8 cellular contexts compared by ENCODE assay signal in genomic region chr16:70523621-70524405, GRCh38. TPM values are rescaled to one million over a fixed set of nuclear protein-coding genes. Genes with fewer than 3 reads are reported as not detected.
A peak's percentile ranks its signal among the peaks of the same experiment; 100 is the strongest.
DNase-seq lines count a peak whose midpoint lies in the region; ATAC-seq lines count a peak whose summit lies in the region.

Gene SF3B3, plus strand, starts transcription at chr16:70523816. Its CDS starts 2,841 bp downstream, at chr16:70526657.

- ATAC-seq in GM19397 (IDR thresholded peaks at IDR 0.05; ENCODE audit: unreplicated experiment) (peak; percentile 58), naive B cell (ENCODE audit: low read depth in 2 of 2) (peak; percentile 67 to 75)
- ATAC-seq in activated T-cell treated with anti-CD3 and anti-CD28 coated beads, Interleukin-2, amount 50 U/mL, for 72 hours (replicated peaks in 1 of 2), result peak; percentile 66 to 71

- H3K27me3 ChIP-seq in HUES6 (ENCODE audit: control insufficient read depth, insufficient read depth, low read length), result no peaks in the 10 kb centered on the region

- peak; percentile 14 to 90 (median 78) for DNase-seq in C1 segment of cervical spinal cord (lab: John Stamatoyannopoulos, UW)
- DNase-seq in OCI-M2 (lab: John Stamatoyannopoulos, UW; ENCODE audit: unreplicated experiment), result peak; percentile 38
- peak in 1 of 2 donors; percentile 74 for DNase-seq in activated T-cell treated with anti-CD3 and anti-CD28 coated beads, Interleukin-2, amount 50 U/mL, for 72 hours
- DNase-seq in fibroblast of gingiva (ENCODE audit: low read depth), result peak; percentile 64
- DNase-seq in naive B cell, result peak; percentile 81
- peak; percentile 78 for DNase-seq in stimulated activated naive CD4-positive, alpha-beta T cell treated with Interleukin-2 at 50 U/mL for 16 hours (lab: John Stamatoyannopoulos, UW)

- H3K36me3 Mint-ChIP-seq in activated T-cell treated with anti-CD3 and anti-CD28 coated beads, Interleukin-2, amount 50 U/mL, for 72 hours (ENCODE audit: insufficient read depth in 2 of 2), result peaks cover 21 to 37% of the 10 kb centered on the region in 2 donors
- H3K36me3 Mint-ChIP-seq in naive B cell, result peaks cover 15% of the 10 kb centered on the region in 2 donors

- peak within 1 kb of the TSS; percentile 97 for H3K9ac ChIP-seq in HUES6 (ENCODE audit: low read length)

- H3K4me3 ChIP-seq in HUES6 (ENCODE audit: low read depth, low read length), result peak within 1 kb of the TSS; percentile 87

- H3K36me3 ChIP-seq in HUES6 (ENCODE audit: control insufficient read depth, insufficient read depth, low read length), result peaks cover 37% of the 10 kb centered on the region

- peak within 1 kb of the TSS; percentile 100 for H3K27ac Mint-ChIP-seq in activated T-cell treated with anti-CD3 and anti-CD28 coated beads, Interleukin-2, amount 50 U/mL, for 72 hours
- H3K27ac Mint-ChIP-seq in naive B cell, result peak within 1 kb of the TSS; percentile 99 to 100 (median 99)

- no peaks in the 10 kb centered on the region for H3K27me3 Mint-ChIP-seq in activated T-cell treated with anti-CD3 and anti-CD28 coated beads, Interleukin-2, amount 50 U/mL, for 72 hours (ENCODE audit: low read depth)
- H3K27me3 Mint-ChIP-seq in naive B cell, result no peaks in the 10 kb centered on the region

- no peaks in the 10 kb centered on the region for H3K9me3 ChIP-seq in HUES6 (ENCODE audit: control insufficient read depth, insufficient read depth, low read depth, low read length)

- peak within 1 kb of the TSS; percentile 97 for H3K27ac ChIP-seq in HUES6 (ENCODE audit: low read depth, low read length)

- peak within 1 kb of the TSS; percentile 95 to 98 for H3K4me3 Mint-ChIP-seq in activated T-cell treated with anti-CD3 and anti-CD28 coated beads, Interleukin-2, amount 50 U/mL, for 72 hours
- peak within 1 kb of the TSS; percentile 97 to 100 (median 99) for H3K4me3 Mint-ChIP-seq in naive B cell

- peaks cover 12% of the 10 kb centered on the region for H3K4me1 ChIP-seq in HUES6 (ENCODE audit: control insufficient read depth, insufficient read depth, low read length)

- no peaks in the 10 kb centered on the region for H3K9me3 Mint-ChIP-seq in activated T-cell treated with anti-CD3 and anti-CD28 coated beads, Interleukin-2, amount 50 U/mL, for 72 hours
- H3K9me3 Mint-ChIP-seq in naive B cell, result no peaks in the 10 kb centered on the region

- peaks cover 67% of the 10 kb centered on the region for H3K4me1 Mint-ChIP-seq in activated T-cell treated with anti-CD3 and anti-CD28 coated beads, Interleukin-2, amount 50 U/mL, for 72 hours (ENCODE audit: low read depth)
- peaks cover 27 to 69% (median 38%) of the 10 kb centered on the region in 3 donors for H3K4me1 Mint-ChIP-seq in naive B cell

RNA-seq across cellular contexts. Expression of gene SF3B3, which starts in this region (rescaled TPM):
- total RNA-seq in activated T-cell treated with anti-CD3 and anti-CD28 coated beads, Interleukin-2, amount 50 U/mL, for 72 hours, result 100 to 1,000 TPM; 302 to 309 TPM
- polyA plus RNA-seq in naive B cell (ENCODE audit: low read depth in 6 of 6), result 100 to 1,000 TPM in 1 of 6 donors, 10 to 100 TPM in 5; 29.3 to 136 (median 74.0) TPM
